ENCODE assay signal across 17 cellular contexts in genomic region chr1:15262711-15263110, GRCh38. TPM values are rescaled to one million over a fixed set of nuclear protein-coding genes. Genes with fewer than 3 reads are reported as not detected.
DNase-seq lines count a peak whose midpoint lies in the region; ATAC-seq and TF ChIP-seq lines count a peak whose summit lies in the region.
"Had no signal": no experiment of that assay in that cellular context is flagged by ENCODE, and none has a peak within 500 bp of the region (broad histone marks: within the 10 kb centered on the region; RNA-seq: fewer than 3 reads in every experiment).

No MANE protein-coding gene starts in this region.

- H3K36me3 Mint-ChIP-seq in dendritic cell treated with granulocyte-macrophage colony-stimulating factor and Interleukin-4, amounts not matched to agents 40 ng/mL and 50 ng/mL, for 4 days (ENCODE audit: low read depth) = no peaks in the 10 kb centered on the region
- H3K36me3 Mint-ChIP-seq: CD14-positive monocyte; CD4-positive, alpha-beta memory T cell had no signal

- ATAC-seq in lower lobe of right lung = no peak
- ATAC-seq in upper lobe of left lung (ENCODE audit: low FRiP score in 2 of 2) = no peak
- ATAC-seq in GM19467 (IDR thresholded peaks at IDR 0.05; ENCODE audit: unreplicated experiment) = no peak
- ATAC-seq: GM12878 had no signal

- 78 to 89% methylated on average over 5 of the region's 5 CpGs for WGBS in upper lobe of left lung, 2 donors

- H3K4me1 ChIP-seq in lower lobe of right lung (peaks cover 55% of the 10 kb centered on the region), upper lobe of left lung (peaks cover 36 to 52% (median 41%) of the 10 kb centered on the region in 4 donors), colonic mucosa (no peaks in the 10 kb centered on the region)
- H3K4me1 ChIP-seq: HAP-1 had no signal

- H3K9me3 ChIP-seq in lower lobe of right lung = peaks cover 4% of the 10 kb centered on the region
- H3K9me3 ChIP-seq in upper lobe of left lung = no peaks in the 10 kb centered on the region
- no peaks in the 10 kb centered on the region for H3K9me3 ChIP-seq in colonic mucosa

- H3K4me1 Mint-ChIP-seq in dendritic cell treated with granulocyte-macrophage colony-stimulating factor and Interleukin-4, amounts not matched to agents 40 ng/mL and 50 ng/mL, for 4 days (ENCODE audit: low read depth) = peaks cover 76% of the 10 kb centered on the region

- H3K27ac ChIP-seq in lower lobe of right lung (peak overlapping the region; percentile 73), upper lobe of left lung (peak overlapping the region; percentile 80 to 85 (median 84)), colonic mucosa (no peak overlapping the region)

- intact Hi-C loops in dendritic cell treated with granulocyte-macrophage colony-stimulating factor and Interleukin-4, amounts not matched to agents 40 ng/mL and 50 ng/mL, for 4 days (cut with micrococcal nuclease) = loop anchor here (5.0 kb wide), 1 partner anchor 40 kb away; no protein-coding TSS in a partner anchor
- intact Hi-C loops in lower lobe of right lung (cut with DNase I) (no loop called here), colonic mucosa (cut with DNase I) (loop anchor here (5.0 kb wide), 1 partner anchor 855 kb away; no protein-coding TSS in a partner anchor)

- TF ChIP-seq POLR2A in upper lobe of left lung (IDR thresholded peaks at IDR 0.05) = no peak

- H3K9me3 Mint-ChIP-seq in dendritic cell treated with granulocyte-macrophage colony-stimulating factor and Interleukin-4, amounts not matched to agents 40 ng/mL and 50 ng/mL, for 4 days = no peaks in the 10 kb centered on the region

- no peak for TF ChIP-seq EP300 in upper lobe of left lung (IDR thresholded peaks at IDR 0.05)

- H3K27me3 ChIP-seq in lower lobe of right lung (ENCODE audit: low read depth) (no peaks in the 10 kb centered on the region), upper lobe of left lung (no peaks in the 10 kb centered on the region), colonic mucosa (no peaks in the 10 kb centered on the region)

- DNase-seq in CD1c-positive myeloid dendritic cell (ENCODE audit: extremely low spot score) (peak; percentile 30), lower lobe of right lung (no peak), upper lobe of left lung (no peak), C1 segment of cervical spinal cord (lab: John Stamatoyannopoulos, UW) (no peak), activated gamma-delta T cell treated with Interleukin-2 at 50 U/mL for 16 hours (no peak), colonic mucosa (no peak)
- DNase-seq: Calu3; CD4-positive, alpha-beta memory T cell; COR-L47; DND-41; GOT3; HFFc6 had no signal

- peak overlapping the region; percentile 96 for H3K27ac Mint-ChIP-seq in dendritic cell treated with granulocyte-macrophage colony-stimulating factor and Interleukin-4, amounts not matched to agents 40 ng/mL and 50 ng/mL, for 4 days
- H3K27ac Mint-ChIP-seq: CD4-positive, alpha-beta memory T cell; HFFc6 had no signal

- no peaks in the 10 kb centered on the region for H3K27me3 Mint-ChIP-seq in dendritic cell treated with granulocyte-macrophage colony-stimulating factor and Interleukin-4, amounts not matched to agents 40 ng/mL and 50 ng/mL, for 4 days

- H3K4me3 ChIP-seq in lower lobe of right lung = no peak overlapping the region
- H3K4me3 ChIP-seq in upper lobe of left lung = no peak overlapping the region
- H3K4me3 ChIP-seq in colonic mucosa = no peak overlapping the region
- H3K4me3 ChIP-seq: GM12878, HAP-1 had no signal

- no peak overlapping the region for H3K4me3 Mint-ChIP-seq in dendritic cell treated with granulocyte-macrophage colony-stimulating factor and Interleukin-4, amounts not matched to agents 40 ng/mL and 50 ng/mL, for 4 days
- H3K4me3 Mint-ChIP-seq: CD4-positive, alpha-beta memory T cell; HFFc6 had no signal

- TF ChIP-seq CTCF in lower lobe of right lung (IDR thresholded peaks at IDR 0.05) (no peak), upper lobe of left lung (IDR thresholded peaks at IDR 0.05) (no peak), colonic mucosa (IDR thresholded peaks at IDR 0.05) (no peak)

- no peak overlapping the region for H3K9ac ChIP-seq in colonic mucosa (ENCODE audit: low read depth in 2 of 2, low read length in 2 of 2)

- no peaks in the 10 kb centered on the region for H3K36me3 ChIP-seq in lower lobe of right lung
- H3K36me3 ChIP-seq in upper lobe of left lung = no peaks in the 10 kb centered on the region
- no peaks in the 10 kb centered on the region for H3K36me3 ChIP-seq in colonic mucosa
- H3K36me3 ChIP-seq: HAP-1 had no signal

RNA-seq across cellular contexts. Expression of gene FHAD1, which starts 15.7 kb away (rescaled TPM):
- total RNA-seq in lower lobe of right lung (14.3 TPM), upper lobe of left lung (10 to 100 TPM in 4 of 6 donors, 1 to 10 TPM in 2; 2.0 to 45.8 (median 12.5) TPM), colonic mucosa (1 to 10 TPM; 1.5 to 1.8 TPM)
- total RNA-seq: CD4-positive, alpha-beta memory T cell had no signal
